Comparison of ENCODE assay signal across 8 cellular contexts in genomic region chr6:33273129-33273923, GRCh38. TPM values are rescaled to one million over a fixed set of nuclear protein-coding genes. Genes with fewer than 3 reads are reported as not detected.
DNase-seq lines count a peak whose midpoint lies in the region; ATAC-seq, FAIRE-seq and TF ChIP-seq lines count a peak whose summit lies in the region.

No MANE protein-coding gene starts in this region.

- H3K23me2 ChIP-seq in H1 (ENCODE audit: low read depth, low read length): peaks cover 22% of the 10 kb centered on the region

- no peak for ATAC-seq in DND-41 (ENCODE audit: insufficient read depth, low read depth)

- H3K27ac ChIP-seq in DND-41 (ENCODE audit: low read length) (peak overlapping the region; percentile 83), OCI-LY1 (ENCODE audit: low read depth, low read length, poor library complexity, severe bottlenecking) (peak overlapping the region; percentile 87), H1 (ENCODE audit: low read depth, low read length) (peak overlapping the region; percentile 85; the same call in 1 of the 2 replicates), neutrophil (peak overlapping the region; percentile 96), testis (no peak overlapping the region)

- TF ChIP-seq POLR2A in H1 (IDR thresholded peaks at IDR 0.05; ENCODE audit: control extremely low read depth in 1 of 2, low read depth in 2 of 2, low read length in 2 of 2) (no peak), testis (IDR thresholded peaks at IDR 0.05) (no peak)

- POLR2A ChIA-PET in H1 (lab: Charles Lee; ENCODE audit: partially characterized antibody): interaction anchor here (0.5 to 12.0 kb wide), 16 partner anchors 8 to 157 kb away, joined by 3 to 337 read pairs (median 16); partner anchors contain the start of genes CUTA, HSD17B8, PFDN6 and RGL2

- peaks cover 6% of the 10 kb centered on the region; the same call in 1 of the 2 replicates for H3K79me1 ChIP-seq in H1 (ENCODE audit: low read depth, low read length)

- H3K4ac ChIP-seq in H1 (replicated peaks; ENCODE audit: insufficient read length, low read depth, low read length): no peak overlapping the region

- H3K4me2 ChIP-seq in DND-41 (ENCODE audit: insufficient read depth, low read length) (peak overlapping the region; percentile 78), OCI-LY1 (ENCODE audit: low read length) (peak overlapping the region; percentile 97), H1 (ENCODE audit: insufficient read depth in 1 of 2, low read depth in 2 of 2, low read length in 2 of 2) (peak overlapping the region; percentile 86 to 96)

- H2BK12ac ChIP-seq in H1 (ENCODE audit: low read depth, low read length): no peak overlapping the region

- CTCF ChIA-PET in H1 (lab: Charles Lee; ENCODE audit: partially characterized antibody): interaction anchor here (0.6 kb wide), 1 partner anchor 1702 kb away, joined by 3 read pairs; no protein-coding TSS in a partner anchor

- no peak overlapping the region for H4K5ac ChIP-seq in H1 (ENCODE audit: insufficient read length, low read depth, low read length)

- H2BK15ac ChIP-seq in H1 (ENCODE audit: low read length): no peak overlapping the region

- H3K4me3 ChIP-seq in DND-41 (ENCODE audit: low read depth in 1 of 2, low read length in 2 of 2): peak overlapping the region; percentile 53 to 61; a peak in 3 of 4 replicates
- H3K4me3 ChIP-seq in OCI-LY1 (ENCODE audit: low read depth, low read length, poor library complexity, severe bottlenecking): peak overlapping the region; percentile 93
- peak overlapping the region; percentile 81 to 100 (median 100) for H3K4me3 ChIP-seq in H1 (ENCODE audit: extremely low read depth in 1 of 4, insufficient read depth in 2 of 4, low read depth in 3 of 4, low read length in 4 of 4)
- H3K4me3 ChIP-seq in neutrophil (ENCODE audit: low read depth in 1 of 2, low read length in 1 of 2): no peak overlapping the region
- H3K4me3 ChIP-seq in testis: no peak overlapping the region

- H2AFZ ChIP-seq in DND-41 (ENCODE audit: low read depth, low read length) (no peak overlapping the region), OCI-LY1 (ENCODE audit: low read length) (no peak overlapping the region), H1 (ENCODE audit: low read length) (no peak overlapping the region)

- no peak overlapping the region for H2AK5ac ChIP-seq in H1 (ENCODE audit: low read depth, low read length)

- H3K9me3 ChIP-seq in DND-41 (ENCODE audit: insufficient read depth, low read length, severe bottlenecking) (no peaks in the 10 kb centered on the region), OCI-LY1 (ENCODE audit: low read length) (no peaks in the 10 kb centered on the region), H1 (ENCODE audit: insufficient read depth in 2 of 2, low read depth in 1 of 2, low read length in 1 of 2) (no peaks in the 10 kb centered on the region), neutrophil (no peaks in the 10 kb centered on the region), testis (no peaks in the 10 kb centered on the region)

- H4K91ac ChIP-seq in H1 (replicated peaks; ENCODE audit: insufficient read length, low read length): no peak overlapping the region

- no peak overlapping the region for H2BK20ac ChIP-seq in H1 (ENCODE audit: low read length)

- H3F3A ChIP-seq in OCI-LY1 (ENCODE audit: insufficient read depth, low read length): peaks cover 8% of the 10 kb centered on the region; the same call in 1 of the 2 replicates

- H3K14ac ChIP-seq in H1 (ENCODE audit: insufficient read length): no peak overlapping the region

- TF ChIP-seq EP300 in H1 (IDR thresholded peaks at IDR 0.05; ENCODE audit: borderline replicate concordance in 1 of 2, low read depth in 2 of 2, low read length in 2 of 2): no peak

- H2BK120ac ChIP-seq in H1 (replicated peaks; ENCODE audit: low read depth, low read length): no peak overlapping the region

- TF ChIP-seq RAD21 in H1 (IDR thresholded peaks at IDR 0.05 in 1 of 2, conservative IDR thresholded peaks at IDR 0.05 in 1 of 2; ENCODE audit: low read depth in 2 of 2, low read length in 2 of 2): no peak

- FAIRE-seq in H1 (lab: Jason Lieb, UNC): no peak

- H3K36me3 ChIP-seq in DND-41 (ENCODE audit: insufficient read depth, low read length) (peaks cover 72% of the 10 kb centered on the region), OCI-LY1 (ENCODE audit: insufficient read depth, low read length) (peaks cover 64% of the 10 kb centered on the region), H1 (ENCODE audit: control insufficient read depth in 2 of 4, insufficient read depth in 4 of 4, low read length in 3 of 4) (peaks cover 16 to 46% (median 36%) of the 10 kb centered on the region in 4 experiments; a peak in 7 of 8 replicates), neutrophil (peaks cover 11% of the 10 kb centered on the region), testis (ENCODE audit: low read depth, missing control alignments) (no peaks in the 10 kb centered on the region)

- 0 out of 2 replicates have a peak overlapping the region, but pooled peaks have one; percentile 50 for H2BK5ac ChIP-seq in H1 (ENCODE audit: low read depth, low read length)

- intact Hi-C loops in testis (cut with DNase I; ENCODE audit: low total_unique reads): loop anchor here (2.0 kb wide), 1 partner anchor 15 kb away; the partner anchor contains the start of genes PFDN6 and WDR46

- peaks cover 82% of the 10 kb centered on the region for H3K4me1 ChIP-seq in DND-41 (ENCODE audit: insufficient read depth, low read length)
- peaks cover 70% of the 10 kb centered on the region for H3K4me1 ChIP-seq in OCI-LY1 (ENCODE audit: insufficient read depth, low read length, severe bottlenecking)
- H3K4me1 ChIP-seq in H1 (replicated peaks in 1 of 4; ENCODE audit: control insufficient read depth in 3 of 4, insufficient read depth in 4 of 4, low read length in 3 of 4): peaks cover 0 to 30% (median 11%) of the 10 kb centered on the region in 4 experiments
- peaks cover 39 to 43% of the 10 kb centered on the region in 2 experiments for H3K4me1 ChIP-seq in neutrophil (ENCODE audit: control insufficient read depth in 1 of 2, insufficient read depth in 1 of 2, low read depth in 1 of 2, low read length in 1 of 2)
- peaks cover 32% of the 10 kb centered on the region for H3K4me1 ChIP-seq in testis

- no peak for TF ChIP-seq CTCF in DND-41 (IDR thresholded peaks at IDR 0.05; ENCODE audit: borderline replicate concordance, extremely low read depth, low read length, poor library complexity, severe bottlenecking)
- no peak for TF ChIP-seq CTCF in OCI-LY1 (IDR thresholded peaks at IDR 0.05; ENCODE audit: low read length)
- no peak for TF ChIP-seq CTCF in H1 (IDR thresholded peaks at IDR 0.05; ENCODE audit: control extremely low read depth in 1 of 3, insufficient read depth in 1 of 3, low read depth in 1 of 3, low read length in 3 of 3)
- no peak for TF ChIP-seq CTCF in neutrophil (IDR thresholded peaks at IDR 0.05)
- TF ChIP-seq CTCF in testis (IDR thresholded peaks at IDR 0.05): no peak

- WGBS in H1 (ENCODE audit: extremely low coverage in 1 of 2, insufficient coverage in 1 of 2, insufficient read length in 1 of 2, insufficient replicate concordance in 2 of 2, low coverage in 1 of 2, low lambda C conversion rate in 2 of 2, missing lambda C conversion rate in 1 of 2), 2 experiments: 72% methylated on average over 11 of the region's 11 CpGs; no CpG with 5 or more reads in 1 of the 2 experiments
- 64 to 69% methylated on average over 11 of the region's 11 CpGs for WGBS in testis, 2 donors

- no peaks in the 10 kb centered on the region for H3K9me2 ChIP-seq in OCI-LY1 (ENCODE audit: low read depth, low read length)

- DNase-seq in DND-41 (no peak), H1 (ENCODE audit: low read depth in 1 of 2, low spot score in 2 of 2) (no peak), iPS-NIHi11 (ENCODE audit: low spot score) (no peak), testis (no peak), COLO829 (ENCODE audit: low spot score) (no peak), nucleus accumbens (lab: John Stamatoyannopoulos, UW) (no peak)

- H3K27me3 ChIP-seq in DND-41 (ENCODE audit: insufficient read depth, low read length, poor library complexity) (no peaks in the 10 kb centered on the region), OCI-LY1 (ENCODE audit: insufficient read depth, low read length) (no peaks in the 10 kb centered on the region), H1 (replicated peaks in 1 of 4; ENCODE audit: control insufficient read depth in 3 of 4, extremely low read depth in 1 of 4, insufficient read depth in 3 of 4, low read length in 3 of 4) (no peaks in the 10 kb centered on the region), neutrophil (no peaks in the 10 kb centered on the region), testis (no peaks in the 10 kb centered on the region)

- no peak overlapping the region for H3K23ac ChIP-seq in H1 (ENCODE audit: insufficient read length)

- no peak overlapping the region for H3K56ac ChIP-seq in H1 (replicated peaks; ENCODE audit: insufficient read length, low read depth, low read length)

- peaks cover 37% of the 10 kb centered on the region for H4K20me1 ChIP-seq in DND-41 (ENCODE audit: insufficient read depth, low read length)
- no peaks in the 10 kb centered on the region for H4K20me1 ChIP-seq in OCI-LY1 (ENCODE audit: insufficient read depth, low read length)
- H4K20me1 ChIP-seq in H1 (replicated peaks in 1 of 2; ENCODE audit: control insufficient read depth in 1 of 2, insufficient read depth in 2 of 2, low read length in 2 of 2): peaks cover 9 to 16% of the 10 kb centered on the region in 2 experiments

- H3K9ac ChIP-seq in DND-41 (ENCODE audit: low read depth, low read length) (peak overlapping the region; percentile 85), OCI-LY1 (ENCODE audit: low read length) (peak overlapping the region; percentile 98), H1 (replicated peaks in 1 of 4; ENCODE audit: extremely low read depth in 1 of 4, low read depth in 3 of 4, low read length in 3 of 4) (peak overlapping the region; percentile 92 to 99 (median 92))

- H3K79me2 ChIP-seq in DND-41 (ENCODE audit: insufficient read depth, low read length) (peaks cover 76% of the 10 kb centered on the region), OCI-LY1 (ENCODE audit: insufficient read depth, low read length) (peaks cover 36% of the 10 kb centered on the region), H1 (ENCODE audit: control insufficient read depth in 1 of 2, insufficient read depth in 2 of 2, low read length in 2 of 2) (peaks cover 26 to 43% of the 10 kb centered on the region in 2 experiments)

- H3K18ac ChIP-seq in H1 (ENCODE audit: extremely low read depth, low read length): no peak overlapping the region

- no peak overlapping the region for H4K8ac ChIP-seq in H1 (ENCODE audit: extremely low read depth, insufficient read depth, low read length)

RNA-seq across cellular contexts. Expression of gene RPS18, which starts 1.5 kb away (rescaled TPM):
- 2,791 and 2,796 TPM in 2 replicates for total RNA-seq in H1 (2021; fragmentation: NEBNext Ultra II Directional; extraction: Animal tissue kit (Norgen Biotek cat#: 25700))
- 4,466 and 7,099 TPM in 2 replicates for polyA plus RNA-seq in H1 (2011; rRNA removed)
- 7,733 TPM for polyA plus RNA-seq in H1 (2011; cell fraction: cytosol; rRNA removed)
- polyA plus RNA-seq in H1 (2011; cell fraction: nucleus; rRNA removed): 3,457 TPM
- 3,300 to 7,487 TPM (median 6,391 TPM) in 4 replicates for polyA plus RNA-seq in H1 (2012, experiment 1 of 2)
- 4,408 TPM for polyA plus RNA-seq in H1 (2012, experiment 2 of 2)
- 7,766 TPM for polyA plus RNA-seq in H1 (2013, experiment 1 of 2)
- polyA plus RNA-seq in H1 (2013, experiment 2 of 2): 7,882 TPM
- polyA minus RNA-seq in H1 (2011; rRNA and poly(A)+ RNA removed): 2,102 and 2,497 TPM in 2 replicates
- polyA minus RNA-seq in H1 (2011; cell fraction: cytosol; rRNA and poly(A)+ RNA removed): 906 TPM
- 873 TPM for polyA minus RNA-seq in H1 (2011; cell fraction: nucleus; rRNA and poly(A)+ RNA removed)
- total RNA-seq in testis: 1,000 to 10,000 TPM in 1 of 2 donors, 100 to 1,000 TPM in 1; 685 to 1,953 TPM
- 2,185 TPM for polyA plus RNA-seq in testis (ENCODE audit: insufficient read depth, low read depth, low replicate concordance)

RNA-seq across cellular contexts. Expression of gene VPS52, which starts 1.6 kb away (rescaled TPM):
- 35.0 and 36.5 TPM in 2 replicates for total RNA-seq in H1 (2021; fragmentation: NEBNext Ultra II Directional; extraction: Animal tissue kit (Norgen Biotek cat#: 25700))
- polyA plus RNA-seq in H1 (2011; rRNA removed) (86.3 and 89.7 TPM in 2 replicates), testis (ENCODE audit: insufficient read depth, low read depth, low replicate concordance) (87.1 TPM)
- polyA plus RNA-seq in H1 (2011; cell fraction: cytosol; rRNA removed): 59.2 TPM
- polyA plus RNA-seq in H1 (2011; cell fraction: nucleus; rRNA removed): 180 TPM
- polyA plus RNA-seq in H1 (2012, experiment 1 of 2): 37.9 to 44.1 TPM (median 43.2 TPM) in 4 replicates
- 35.8 TPM for polyA plus RNA-seq in H1 (2012, experiment 2 of 2)
- 41.3 TPM for polyA plus RNA-seq in H1 (2013, experiment 1 of 2)
- 37.9 TPM for polyA plus RNA-seq in H1 (2013, experiment 2 of 2)
- 97.9 and 120 TPM in 2 replicates for polyA minus RNA-seq in H1 (2011; rRNA and poly(A)+ RNA removed)
- 33.8 TPM for polyA minus RNA-seq in H1 (2011; cell fraction: cytosol; rRNA and poly(A)+ RNA removed)
- 77.5 TPM for polyA minus RNA-seq in H1 (2011; cell fraction: nucleus; rRNA and poly(A)+ RNA removed)
- 10 to 100 TPM; 71.0 to 85.0 TPM for total RNA-seq in testis

RNA-seq across cellular contexts. Expression of gene B3GALT4, which starts 3.6 kb away (rescaled TPM):
- total RNA-seq in H1 (2021; fragmentation: NEBNext Ultra II Directional; extraction: Animal tissue kit (Norgen Biotek cat#: 25700)): 3.0 and 4.2 TPM in 2 replicates
- polyA plus RNA-seq in H1 (2011; rRNA removed): 2.2 and 3.2 TPM in 2 replicates
- polyA plus RNA-seq in H1 (2011; cell fraction: cytosol; rRNA removed): 2.2 TPM
- 3.3 TPM for polyA plus RNA-seq in H1 (2011; cell fraction: nucleus; rRNA removed)
- 1.9 to 2.4 TPM (median 2.1 TPM) in 4 replicates for polyA plus RNA-seq in H1 (2012, experiment 1 of 2)
- polyA plus RNA-seq in H1 (2012, experiment 2 of 2): 1.9 TPM
- 1.8 TPM for polyA plus RNA-seq in H1 (2013, experiment 1 of 2)
- polyA plus RNA-seq in H1 (2013, experiment 2 of 2): 1.6 TPM
- 2.4 and 2.7 TPM in 2 replicates for polyA minus RNA-seq in H1 (2011; rRNA and poly(A)+ RNA removed)
- polyA minus RNA-seq in H1 (2011; cell fraction: cytosol; rRNA and poly(A)+ RNA removed): 3.4 TPM
- 13.2 TPM for polyA minus RNA-seq in H1 (2011; cell fraction: nucleus; rRNA and poly(A)+ RNA removed)
- total RNA-seq in testis: 10 to 100 TPM; 18.0 to 18.3 TPM
- 55.4 TPM for polyA plus RNA-seq in testis (ENCODE audit: insufficient read depth, low read depth, low replicate concordance)

RNA-seq across cellular contexts. Expression of gene WDR46, which starts 15.7 kb away (rescaled TPM):
- total RNA-seq in H1 (2021; fragmentation: NEBNext Ultra II Directional; extraction: Animal tissue kit (Norgen Biotek cat#: 25700)): 91.0 and 99.4 TPM in 2 replicates
- polyA plus RNA-seq in H1 (2011; rRNA removed): 69.7 and 71.3 TPM in 2 replicates
- polyA plus RNA-seq in H1 (2011; cell fraction: cytosol; rRNA removed): 78.1 TPM
- polyA plus RNA-seq in H1 (2011; cell fraction: nucleus; rRNA removed): 118 TPM
- 79.6 to 117 TPM (median 101 TPM) in 4 replicates for polyA plus RNA-seq in H1 (2012, experiment 1 of 2)
- 79.5 TPM for polyA plus RNA-seq in H1 (2012, experiment 2 of 2)
- polyA plus RNA-seq in H1 (2013, experiment 1 of 2): 99.8 TPM
- 97.1 TPM for polyA plus RNA-seq in H1 (2013, experiment 2 of 2)
- polyA minus RNA-seq in H1 (2011; rRNA and poly(A)+ RNA removed): 102 and 111 TPM in 2 replicates
- polyA minus RNA-seq in H1 (2011; cell fraction: cytosol; rRNA and poly(A)+ RNA removed): 82.9 TPM
- polyA minus RNA-seq in H1 (2011; cell fraction: nucleus; rRNA and poly(A)+ RNA removed): 56.9 TPM
- total RNA-seq in testis: 10 to 100 TPM; 63.2 to 71.2 TPM
- polyA plus RNA-seq in testis (ENCODE audit: insufficient read depth, low read depth, low replicate concordance): 61.6 TPM

RNA-seq across cellular contexts. Expression of gene PFDN6, which starts 16.1 kb away (rescaled TPM):
- 93.3 and 95.7 TPM in 2 replicates for total RNA-seq in H1 (2021; fragmentation: NEBNext Ultra II Directional; extraction: Animal tissue kit (Norgen Biotek cat#: 25700))
- polyA plus RNA-seq in H1 (2011; rRNA removed) (32.0 and 33.5 TPM in 2 replicates), testis (ENCODE audit: insufficient read depth, low read depth, low replicate concordance) (123 TPM)
- polyA plus RNA-seq in H1 (2011; cell fraction: cytosol; rRNA removed): 71.5 TPM
- polyA plus RNA-seq in H1 (2011; cell fraction: nucleus; rRNA removed): 51.7 TPM
- polyA plus RNA-seq in H1 (2012, experiment 1 of 2): 122 to 163 TPM (median 157 TPM) in 4 replicates
- polyA plus RNA-seq in H1 (2012, experiment 2 of 2): 109 TPM
- polyA plus RNA-seq in H1 (2013, experiment 1 of 2): 69.3 TPM
- polyA plus RNA-seq in H1 (2013, experiment 2 of 2): 75.8 TPM
- 16.3 and 18.6 TPM in 2 replicates for polyA minus RNA-seq in H1 (2011; rRNA and poly(A)+ RNA removed)
- 22.9 TPM for polyA minus RNA-seq in H1 (2011; cell fraction: cytosol; rRNA and poly(A)+ RNA removed)
- 23.2 TPM for polyA minus RNA-seq in H1 (2011; cell fraction: nucleus; rRNA and poly(A)+ RNA removed)
- total RNA-seq in testis: 10 to 100 TPM; 45.5 to 56.2 TPM

Comparison
In these comparisons a context has a peak if more than half of its experiments do, and no peak if none do; other contexts are left out.
1. H3K27ac ChIP-seq: peak in DND-41 (single experiment), OCI-LY1 (single experiment), H1 (single experiment) and neutrophil (single experiment); none in testis (0 of 2).
2. H3K4me3 ChIP-seq: peak in DND-41 (2 of 2), OCI-LY1 (single experiment) and H1 (4 of 4); none in neutrophil (0 of 2) and testis (0 of 2).
3. Peak in every context shown above with its lines, with median percentiles within 50 percentile points of each other: H3K4me2 ChIP-seq and H3K9ac ChIP-seq.